ENCODE assay signal across 15 cellular contexts in genomic region chr22:50483106-50483505, GRCh38. TPM values are rescaled to one million over a fixed set of nuclear protein-coding genes. Genes with fewer than 3 reads are reported as not detected.
DNase-seq lines count a peak whose midpoint lies in the region; ATAC-seq lines count a peak whose summit lies in the region.
"Had no signal": no experiment of that assay in that cellular context is flagged by ENCODE, and none has a peak within 500 bp of the region (broad histone marks: within the 10 kb centered on the region; RNA-seq: fewer than 3 reads in every experiment).

No MANE protein-coding gene starts in this region.

- H3K4me3 ChIP-seq in neuronal stem cell (ENCODE audit: low read length in 2 of 2) = no peak overlapping the region

- peaks cover 6% of the 10 kb centered on the region for H3K27me3 Mint-ChIP-seq in activated T-cell treated with anti-CD3 and anti-CD28 coated beads, Interleukin-2, amount 50 U/mL, for 4 hours (ENCODE audit: low read depth)
- H3K27me3 Mint-ChIP-seq in T-cell = peaks cover 0 to 5% of the 10 kb centered on the region in 2 donors

- H3K27ac ChIP-seq in neuronal stem cell (replicated peaks; ENCODE audit: low read length) = no peak overlapping the region

- H3K4me1 Mint-ChIP-seq in activated T-cell treated with anti-CD3 and anti-CD28 coated beads, Interleukin-2, amount 50 U/mL, for 4 hours (ENCODE audit: low read depth) = peaks cover 2% of the 10 kb centered on the region
- H3K4me1 Mint-ChIP-seq in T-cell = peaks cover 5 to 9% (median 9%) of the 10 kb centered on the region in 3 donors

- H3K4me2 ChIP-seq in neuronal stem cell (ENCODE audit: insufficient read depth, low read length, poor library complexity, severe bottlenecking) = no peak overlapping the region

- POLR2A ChIA-PET in T-cell (lab: Charles Lee) = no interaction called here

- H3K4me1 ChIP-seq in neuronal stem cell (ENCODE audit: control insufficient read depth in 2 of 2, insufficient read depth in 1 of 2, low read depth in 1 of 2, low read length in 2 of 2) = peaks cover 0 to 2% of the 10 kb centered on the region in 2 donors

- H2AFZ ChIP-seq in neuronal stem cell (ENCODE audit: low read length) = no peak overlapping the region

- no peak overlapping the region for H4K8ac ChIP-seq in neuronal stem cell (ENCODE audit: low read depth, low read length)

- no peak for DNase-seq in activated T-cell treated with anti-CD3 and anti-CD28 coated beads, Interleukin-2, amount 50 U/mL, for 4 hours
- DNase-seq in activated T-cell treated with anti-CD3 and anti-CD28 coated beads for 4 hours (no peak), T-cell (no peak), neuronal stem cell (ENCODE audit: low spot score) (no peak), NCI-H2029 treated with DMSO at 0.1 percent for 48 hours (lab: John Stamatoyannopoulos, UW) (no peak)
- DNase-seq: activated CD4-positive, alpha-beta T cell treated with anti-CD3 and anti-CD28 coated beads for 4 hours; activated gamma-delta T cell treated with Interleukin-2 at 50 U/mL for 16 hours; central memory CD4-positive, alpha-beta T cell; DMS79 treated with DMSO at 0.1 percent for 48 hours; IMR-90; left cardiac atrium; NCI-H1436; stimulated activated CD4-positive, alpha-beta T cell treated with anti-CD3 and anti-CD28 coated beads, Interleukin-2, amount 100 ng/mL, for 48 hours; SW 1271 had no signal

- H3K14ac ChIP-seq in neuronal stem cell (ENCODE audit: low read length) = no peak overlapping the region

- H2BK12ac ChIP-seq in neuronal stem cell (ENCODE audit: low read length) = no peak overlapping the region

- no peak overlapping the region for H3K23ac ChIP-seq in neuronal stem cell (ENCODE audit: low read depth, low read length, poor library complexity)

- H3K79me1 ChIP-seq in neuronal stem cell (ENCODE audit: low read depth, low read length) = peaks cover 4% of the 10 kb centered on the region

- H4K91ac ChIP-seq in neuronal stem cell (ENCODE audit: low read depth, low read length, poor library complexity) = no peak overlapping the region

- no peaks in the 10 kb centered on the region for H3K36me3 Mint-ChIP-seq in activated T-cell treated with anti-CD3 and anti-CD28 coated beads, Interleukin-2, amount 50 U/mL, for 4 hours (ENCODE audit: insufficient read depth)
- H3K36me3 Mint-ChIP-seq in T-cell = no peaks in the 10 kb centered on the region

- peak overlapping the region; percentile 35 for H3K4me3 Mint-ChIP-seq in activated T-cell treated with anti-CD3 and anti-CD28 coated beads, Interleukin-2, amount 50 U/mL, for 4 hours
- peak overlapping the region in 2 of 3 donors; percentile 21 to 30 for H3K4me3 Mint-ChIP-seq in T-cell

- WGBS in neuronal stem cell (ENCODE audit: extremely low coverage in 2 of 2, insufficient read length in 2 of 2, insufficient replicate concordance in 1 of 2), 2 donors = no CpG with 5 or more reads among the region's 10 CpGs

- no peaks in the 10 kb centered on the region for H3K9me3 Mint-ChIP-seq in activated T-cell treated with anti-CD3 and anti-CD28 coated beads, Interleukin-2, amount 50 U/mL, for 4 hours
- H3K9me3 Mint-ChIP-seq in T-cell = no peaks in the 10 kb centered on the region

- H3K27ac Mint-ChIP-seq in T-cell = no peak overlapping the region

- peak overlapping the region; percentile 28 for H3K18ac ChIP-seq in neuronal stem cell (ENCODE audit: low read length)

- no peak overlapping the region for H2BK120ac ChIP-seq in neuronal stem cell (ENCODE audit: low read depth, low read length)

- no peak overlapping the region for H3K9ac ChIP-seq in neuronal stem cell (ENCODE audit: low read depth, low read length, poor library complexity)

- H3K27me3 ChIP-seq in neuronal stem cell (ENCODE audit: control insufficient read depth in 3 of 3, insufficient read depth in 3 of 3, low read depth in 1 of 3, low read length in 3 of 3) = peaks cover 3 to 78% (median 16%) of the 10 kb centered on the region in 3 experiments

- H2BK15ac ChIP-seq in neuronal stem cell (ENCODE audit: low read length) = peak overlapping the region; percentile 78

- ATAC-seq in activated T-cell treated with anti-CD3 and anti-CD28 coated beads, Interleukin-2, amount 50 U/mL, for 4 hours = no peak
- ATAC-seq in T-cell (replicated peaks in 1 of 4) (no peak), HG02571 (IDR thresholded peaks at IDR 0.05; ENCODE audit: unreplicated experiment) (no peak)
- ATAC-seq: left cardiac atrium had no signal

- no peak overlapping the region for H3K4ac ChIP-seq in neuronal stem cell (ENCODE audit: low read length)

- CTCF ChIA-PET in T-cell (lab: Charles Lee) = no interaction called here

- H3K36me3 ChIP-seq in neuronal stem cell (replicated peaks in 1 of 2; ENCODE audit: control insufficient read depth in 2 of 2, insufficient read depth in 2 of 2, low read length in 2 of 2) = no peaks in the 10 kb centered on the region

- peak overlapping the region; percentile 88 for H2AK5ac ChIP-seq in neuronal stem cell (ENCODE audit: low read depth, low read length)

- peaks cover 2 to 4% of the 10 kb centered on the region in 2 donors for H3K9me3 ChIP-seq in neuronal stem cell (replicated peaks in 1 of 2; ENCODE audit: control insufficient read depth in 2 of 2, insufficient read depth in 1 of 2, low read depth in 1 of 2, low read length in 2 of 2)

- peak overlapping the region; percentile 53 for H2BK5ac ChIP-seq in neuronal stem cell (ENCODE audit: low read length)

RNA-seq across cellular contexts. Expression of gene ADM2, which starts 1.8 kb away (rescaled TPM):
- total RNA-seq in activated T-cell treated with anti-CD3 and anti-CD28 coated beads, Interleukin-2, amount 50 U/mL, for 4 hours = 1 to 10 TPM; 4.8 to 9.4 (median 8.2) TPM
- total RNA-seq in T-cell = 10 to 100 TPM in 3 of 5 donors, 1 to 10 TPM in 2; 1.5 to 11.3 (median 10.7) TPM
- 2.4 TPM for polyA plus RNA-seq in neuronal stem cell (2013, experiment 1 of 2)
- polyA plus RNA-seq in neuronal stem cell (2013, experiment 2 of 2) = 2.2 TPM

RNA-seq across cellular contexts. Expression of gene MIOX, which starts 3.6 kb away (rescaled TPM):
- under 1 TPM in 1 of 3 donors, not detected in 2; 0.30 TPM for total RNA-seq in activated T-cell treated with anti-CD3 and anti-CD28 coated beads, Interleukin-2, amount 50 U/mL, for 4 hours
- total RNA-seq in T-cell = under 1 TPM in 4 of 5 donors, not detected in 1; 0.36 to 0.70 (median 0.54) TPM
- 0.33 TPM for polyA plus RNA-seq in neuronal stem cell (2013, experiment 1 of 2)
- 0.26 TPM for polyA plus RNA-seq in neuronal stem cell (2013, experiment 2 of 2)
- total RNA-seq: IMR-90, left cardiac atrium had no signal
- polyA plus RNA-seq: IMR-90 had no signal

RNA-seq across cellular contexts. Expression of gene SBF1, which starts 8.3 kb away (rescaled TPM):
- total RNA-seq in activated T-cell treated with anti-CD3 and anti-CD28 coated beads, Interleukin-2, amount 50 U/mL, for 4 hours = 100 to 1,000 TPM; 128 to 130 (median 129) TPM
- 100 to 1,000 TPM; 193 to 318 (median 308) TPM for total RNA-seq in T-cell
- 39.3 TPM for polyA plus RNA-seq in neuronal stem cell (2013, experiment 1 of 2)
- 38.7 TPM for polyA plus RNA-seq in neuronal stem cell (2013, experiment 2 of 2)

RNA-seq across cellular contexts. Expression of gene LMF2, which starts 24.4 kb away (rescaled TPM):
- 10 to 100 TPM; 68.7 to 79.9 (median 72.2) TPM for total RNA-seq in activated T-cell treated with anti-CD3 and anti-CD28 coated beads, Interleukin-2, amount 50 U/mL, for 4 hours
- total RNA-seq in T-cell = 100 to 1,000 TPM in 4 of 5 donors, 10 to 100 TPM in 1; 90.5 to 188 (median 185) TPM
- polyA plus RNA-seq in neuronal stem cell (2013, experiment 1 of 2) = 29.8 TPM
- polyA plus RNA-seq in neuronal stem cell (2013, experiment 2 of 2) = 30.2 TPM

RNA-seq across cellular contexts. Expression of gene NCAPH2, which starts 24.9 kb away (rescaled TPM):
- total RNA-seq in activated T-cell treated with anti-CD3 and anti-CD28 coated beads, Interleukin-2, amount 50 U/mL, for 4 hours = 100 to 1,000 TPM; 152 to 175 (median 156) TPM
- total RNA-seq in T-cell = 100 to 1,000 TPM in 2 of 5 donors, 10 to 100 TPM in 3; 80.1 to 110 (median 94.6) TPM
- polyA plus RNA-seq in neuronal stem cell (2013, experiment 1 of 2) = 29.6 TPM
- polyA plus RNA-seq in neuronal stem cell (2013, experiment 2 of 2) = 27.7 TPM
